ENCODE assay signal across 20 cellular contexts in genomic region chr1:230758705-230759354, GRCh38. TPM values are rescaled to one million over a fixed set of nuclear protein-coding genes. Genes with fewer than 3 reads are reported as not detected.
DNase-seq lines count a peak whose midpoint lies in the region; ATAC-seq and TF ChIP-seq lines count a peak whose summit lies in the region.
"Had no signal": no experiment of that assay in that cellular context is flagged by ENCODE, and none has a peak within 500 bp of the region (broad histone marks: within the 10 kb centered on the region; RNA-seq: fewer than 3 reads in every experiment).

No MANE protein-coding gene starts in this region.

- TF ChIP-seq CTCF in AG09319 (IDR thresholded peaks at IDR 0.05; ENCODE audit: low read depth, low read length) = no peak
- TF ChIP-seq CTCF in fibroblast of villous mesenchyme (IDR thresholded peaks at IDR 0.05; ENCODE audit: insufficient read depth, low read depth, low read length) = no peak

- ATAC-seq in GM18907 (IDR thresholded peaks at IDR 0.05; ENCODE audit: unreplicated experiment) (no peak), GM19463 (IDR thresholded peaks at IDR 0.05; ENCODE audit: unreplicated experiment) (no peak)
- ATAC-seq: esophagus mucosa, WTC11 had no signal

- H3K4me3 ChIP-seq in fibroblast of villous mesenchyme (ENCODE audit: low read depth, low read length) = no peak overlapping the region
- H3K4me3 ChIP-seq: uterus had no signal

- DNase-seq in AG09319 (ENCODE audit: extremely low read depth, low read depth) (peak; percentile 8), LHCN-M2 (ENCODE audit: low read depth) (peak; percentile 19), SK-N-DZ (ENCODE audit: low spot score) (peak; percentile 60), fibroblast of villous mesenchyme (ENCODE audit: low read depth) (peak; percentile 83), HuH-7.5 (ENCODE audit: low spot score) (no peak), H4 (ENCODE audit: low spot score) (no peak)
- DNase-seq: activated naive CD8-positive, alpha-beta T cell treated with anti-CD3 and anti-CD28 coated beads, Interleukin-2, amount 10 ng/mL, durations not matched to agents 7 days and 5 days; CD8-positive, alpha-beta memory T cell; hypothalamus; NCI-H187 treated with DMSO at 0.1 percent for 48 hours; nucleus accumbens; uterus had no signal

RNA-seq across cellular contexts. Expression of gene CAPN9, which starts 11.6 kb away (rescaled TPM):
- total RNA-seq in LHCN-M2 (2014; rRNA removed) (not detected in 2 replicates), fibroblast of villous mesenchyme (not detected in 2 replicates)
- polyA plus RNA-seq in LHCN-M2 (2012) = not detected
- polyA plus RNA-seq in SK-N-DZ (2014; cell fraction: cytosol; rRNA removed) = not detected in 2 replicates
- polyA plus RNA-seq in SK-N-DZ (2014; cell fraction: nucleus; rRNA removed) = not detected in 2 replicates
- 0.50 TPM in 1 of 2 replicates, not detected in the other for total RNA-seq in H4 (2014; rRNA removed; shearing (Covaris generic))
- total RNA-seq: activated naive CD8-positive, alpha-beta T cell treated with anti-CD3 and anti-CD28 coated beads, Interleukin-2, amount 10 ng/mL, durations not matched to agents 7 days and 5 days; bronchial epithelial cell; CD8-positive, alpha-beta memory T cell; esophagus mucosa; MCF 10A; subcutaneous adipose tissue; T-helper 1 cell treated with Interleukin-12 subunit alpha and Interleukin-12 subunit beta and Interleukin-4 antibody, amounts not matched to agents 30 ng/mL and 1 ng/mL, for 36 hours; WTC11 had no signal
- polyA plus RNA-seq: CD8-positive, alpha-beta memory T cell had no signal

RNA-seq across cellular contexts. Expression of gene AGT, which starts 44.9 kb away (rescaled TPM):
- total RNA-seq in LHCN-M2 (2014; rRNA removed) (0.19 and 1.4 TPM in 2 replicates), fibroblast of villous mesenchyme (0.32 TPM in 1 of 2 replicates, not detected in the other)
- polyA plus RNA-seq in LHCN-M2 (2012) = 3.5 TPM
- 0.05 and 0.22 TPM in 2 replicates for polyA plus RNA-seq in SK-N-DZ (2014; cell fraction: cytosol; rRNA removed)
- not detected in 2 replicates for polyA plus RNA-seq in SK-N-DZ (2014; cell fraction: nucleus; rRNA removed)
- 66.1 and 72.7 TPM in 2 replicates for total RNA-seq in H4 (2014; rRNA removed; shearing (Covaris generic))
- total RNA-seq: activated naive CD8-positive, alpha-beta T cell treated with anti-CD3 and anti-CD28 coated beads, Interleukin-2, amount 10 ng/mL, durations not matched to agents 7 days and 5 days; CD8-positive, alpha-beta memory T cell; MCF 10A; T-helper 1 cell treated with Interleukin-12 subunit alpha and Interleukin-12 subunit beta and Interleukin-4 antibody, amounts not matched to agents 30 ng/mL and 1 ng/mL, for 36 hours had no signal
- polyA plus RNA-seq: CD8-positive, alpha-beta memory T cell had no signal

Comparison
In these comparisons a context has a peak if more than half of its experiments do, and no peak if none do; other contexts are left out.
1. DNase-seq: peak in AG09319 (single experiment), LHCN-M2 (single experiment), SK-N-DZ (single experiment) and fibroblast of villous mesenchyme (single experiment); none in HuH-7.5 (single experiment) and H4 (single experiment).
2. RNA of gene AGT, which starts 44.9 kb away (total RNA-seq): 66.1 to 72.7 TPM in H4; 0.19 to 1.4 TPM in LHCN-M2 and 0.32 TPM in fibroblast of villous mesenchyme; every median in the first group is over 10 times any median in the second.